8 cellular contexts compared by ENCODE assay signal in genomic region chr1:116556289-116557006, GRCh38. TPM values are rescaled to one million over a fixed set of nuclear protein-coding genes. Genes with fewer than 3 reads are reported as not detected.
A peak's percentile ranks its signal among the peaks of the same experiment; 100 is the strongest.
DNase-seq lines count a peak whose midpoint lies in the region; ATAC-seq and TF ChIP-seq lines count a peak whose summit lies in the region.

No MANE protein-coding gene starts in this region.

- TF ChIP-seq POLR2A in NB4 (IDR thresholded peaks at IDR 0.05; ENCODE audit: extremely low read depth, insufficient read length): no peak

- peak overlapping the region; percentile 77 for H3K27ac ChIP-seq in right cardiac atrium (ENCODE audit: low read length)

- H3K9me3 ChIP-seq in right cardiac atrium (ENCODE audit: control insufficient read depth, low read length): no peaks in the 10 kb centered on the region
- no peaks in the 10 kb centered on the region for H3K9me3 ChIP-seq in HAP-1

- WGBS in right cardiac atrium: 66% methylated on average over 6 of the region's 6 CpGs

- DNase-seq in GM10266 (ENCODE audit: extremely low spot score) (peak; percentile 53), HCEC 1CT (peak; percentile 80), NB4 (ENCODE audit: low read depth) (peak; percentile 73), activated T-helper 1 cell treated with Interleukin-2 at 50 U/mL for 16 hours (ENCODE audit: low read depth) (peak; percentile 52), right cardiac atrium (peak; percentile 78 to 90 (median 89)), HAP-1 (ENCODE audit: low spot score in 2 of 2) (no peak), NCI-H524 treated with DMSO at 0.1 percent for 48 hours (lab: John Stamatoyannopoulos, UW) (no peak)
- peak; percentile 28 to 51 for DNase-seq in stimulated activated CD8-positive, alpha-beta memory T cell treated with anti-CD3 and anti-CD28 coated beads, Interleukin-4, amount 100 ng/mL, for 1 hour (ENCODE audit: low read depth in 2 of 2, low spot score in 1 of 2)

- TF ChIP-seq CTCF in GM10266 (IDR thresholded peaks at IDR 0.05; ENCODE audit: control insufficient read depth, insufficient read depth, low read depth, missing control alignments) (no peak), NB4 (IDR thresholded peaks at IDR 0.05; ENCODE audit: low read depth, low read length) (no peak)

- peak; percentile 93 to 98 for ATAC-seq in right cardiac atrium

- no peaks in the 10 kb centered on the region for H3K27me3 ChIP-seq in right cardiac atrium (ENCODE audit: control insufficient read depth, insufficient read depth)
- no peaks in the 10 kb centered on the region for H3K27me3 ChIP-seq in HAP-1 (ENCODE audit: low read depth)

- intact Hi-C loops in right cardiac atrium (cut with DNase I): no loop called here

- H3K4me3 ChIP-seq in NB4 (ENCODE audit: low read depth, low read length): no peak overlapping the region
- no peak overlapping the region for H3K4me3 ChIP-seq in right cardiac atrium (ENCODE audit: low read length)
- H3K4me3 ChIP-seq in HAP-1: no peak overlapping the region

- in situ Hi-C loops in HAP-1 (cut with MboI; ENCODE audit: low sequenced_read_pairs): no loop called here

- no peaks in the 10 kb centered on the region for H3K36me3 ChIP-seq in HAP-1 (replicated peaks)

- peaks cover 17% of the 10 kb centered on the region for H3K4me1 ChIP-seq in right cardiac atrium (ENCODE audit: control insufficient read depth, insufficient read depth, low read length)
- H3K4me1 ChIP-seq in HAP-1: no peaks in the 10 kb centered on the region; the same call in 1 of the 2 replicates

RNA-seq across cellular contexts. Expression of gene CD58, which starts 14.4 kb away (rescaled TPM):
- 10 to 100 TPM; 17.8 to 28.7 (median 21.4) TPM for total RNA-seq in right cardiac atrium
- 39.0 TPM for polyA plus RNA-seq in right cardiac atrium

Comparison
In these comparisons a context has a peak if more than half of its experiments do, and no peak if none do; other contexts are left out.
1. DNase-seq: peak in GM10266 (single experiment), HCEC 1CT (single experiment), NB4 (single experiment), activated T-helper 1 cell treated with Interleukin-2 at 50 U/mL for 16 hours (single experiment), right cardiac atrium (3 of 3) and stimulated activated CD8-positive, alpha-beta memory T cell treated with anti-CD3 and anti-CD28 coated beads, Interleukin-4, amount 100 ng/mL, for 1 hour (2 of 2); none in HAP-1 (0 of 2) and NCI-H524 treated with DMSO at 0.1 percent for 48 hours (single experiment).